In the genomic region with DNA sequence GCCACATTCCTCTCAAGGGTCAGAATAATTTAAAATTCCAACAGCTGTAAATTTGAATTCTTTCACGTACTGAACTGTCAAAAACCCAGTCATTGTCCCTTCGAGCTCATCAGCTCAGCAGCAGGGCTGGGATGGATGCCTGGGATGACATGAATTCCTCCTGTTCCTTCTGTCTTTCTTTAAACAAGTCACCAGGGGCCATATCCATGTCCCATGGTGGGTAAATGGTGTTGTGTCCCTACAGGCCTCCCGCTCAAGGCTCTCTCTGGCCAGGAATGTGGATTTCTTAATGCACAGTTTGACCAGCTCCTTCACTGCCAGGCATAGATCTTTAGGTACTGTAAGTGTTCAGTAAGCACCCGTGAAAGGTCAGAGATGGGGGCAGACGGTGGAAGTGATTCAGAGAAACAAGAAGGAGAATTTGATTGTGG, we compare ENCODE assay signal across 19 cellular contexts. TPM values are rescaled to one million over a fixed set of nuclear protein-coding genes. Genes with fewer than 3 reads are reported as not detected.
DNase-seq lines count a peak whose midpoint lies in the region; ATAC-seq, FAIRE-seq and TF ChIP-seq lines count a peak whose summit lies in the region.
"Had no signal": no experiment of that assay in that cellular context is flagged by ENCODE, and none has a peak within 500 bp of the region (broad histone marks: within the 10 kb centered on the region; RNA-seq: fewer than 3 reads in every experiment).

No MANE protein-coding gene starts in this region.

- H3K79me2 ChIP-seq in endothelial cell of umbilical vein (ENCODE audit: control insufficient read depth, insufficient read depth, low read length) (no peaks in the 10 kb centered on the region), osteoblast (ENCODE audit: insufficient read depth, low read length) (no peaks in the 10 kb centered on the region)

- peak overlapping the region; percentile 55 for H3K9ac ChIP-seq in endothelial cell of umbilical vein (replicated peaks; ENCODE audit: extremely low read depth, insufficient read depth, low read length)

- no peak overlapping the region for H3K27ac ChIP-seq in Panc1 (ENCODE audit: low read length)
- peak overlapping the region; percentile 87 for H3K27ac ChIP-seq in endothelial cell of umbilical vein (ENCODE audit: insufficient read depth, low read depth, low read length)
- H3K27ac ChIP-seq in osteoblast (ENCODE audit: low read depth, low read length) = peak overlapping the region; percentile 50
- no peak overlapping the region for H3K27ac ChIP-seq in substantia nigra (ENCODE audit: low read depth, low read length, poor library complexity, severe bottlenecking)

- POLR2A ChIA-PET in Panc1 (lab: Charles Lee) (no interaction called here), endothelial cell of umbilical vein (lab: Charles Lee) (interaction anchor here (0.8 kb wide), 1 partner anchor 15 kb away, joined by 3 read pairs; no protein-coding TSS in a partner anchor)

- H3K36me3 ChIP-seq in Panc1 (ENCODE audit: control insufficient read depth, insufficient read depth, low read length) = no peaks in the 10 kb centered on the region
- H3K36me3 ChIP-seq in endothelial cell of umbilical vein (ENCODE audit: control insufficient read depth in 2 of 2, extremely low read depth in 1 of 2, insufficient read depth in 2 of 2, low read length in 2 of 2) = no peaks in the 10 kb centered on the region
- peaks cover 6% of the 10 kb centered on the region for H3K36me3 ChIP-seq in osteoblast (ENCODE audit: insufficient read depth, low read length)

- H3K9me1 ChIP-seq in endothelial cell of umbilical vein (replicated peaks; ENCODE audit: control insufficient read depth, extremely low read depth, insufficient read depth, low read length) = no peaks in the 10 kb centered on the region

- peak; percentile 93 for FAIRE-seq in endothelial cell of umbilical vein (lab: Jason Lieb, UNC)

- TF ChIP-seq POLR2A in endothelial cell of umbilical vein (IDR thresholded peaks at IDR 0.05; ENCODE audit: low read depth, low read length) = no peak

- H3K4me1 Mint-ChIP-seq in Calu3 (ENCODE audit: low read depth, unreplicated experiment) (peaks cover 8% of the 10 kb centered on the region), immature natural killer cell (peaks cover 0 to 4% of the 10 kb centered on the region in 2 donors)
- H3K4me1 Mint-ChIP-seq: activated CD8-positive, alpha-beta memory T cell treated with anti-CD3 and anti-CD28 coated beads, Interleukin-2, amount 10 ng/mL, durations not matched to agents 7 days and 5 days had no signal

- H3K36me3 Mint-ChIP-seq in Calu3 (ENCODE audit: insufficient read depth, unreplicated experiment) (no peaks in the 10 kb centered on the region), immature natural killer cell (peaks cover 7 to 9% (median 7%) of the 10 kb centered on the region in 3 donors)

- no peaks in the 10 kb centered on the region for H3K27me3 ChIP-seq in Panc1 (ENCODE audit: control insufficient read depth, insufficient read depth, low read length)
- no peaks in the 10 kb centered on the region for H3K27me3 ChIP-seq in endothelial cell of umbilical vein (ENCODE audit: control insufficient read depth in 2 of 2, insufficient read depth in 2 of 2, low read length in 2 of 2)
- no peaks in the 10 kb centered on the region for H3K27me3 ChIP-seq in osteoblast (ENCODE audit: insufficient read depth, low read length)

- H3K9me3 ChIP-seq in Panc1 (ENCODE audit: control insufficient read depth, insufficient read depth, low read depth, low read length) = no peaks in the 10 kb centered on the region
- no peaks in the 10 kb centered on the region for H3K9me3 ChIP-seq in endothelial cell of umbilical vein (replicated peaks; ENCODE audit: control insufficient read depth, insufficient read depth, low read length)
- no peaks in the 10 kb centered on the region for H3K9me3 ChIP-seq in osteoblast (ENCODE audit: low read depth, low read length)

- H3K4me3 Mint-ChIP-seq in Calu3 (ENCODE audit: low read depth, unreplicated experiment) (peak overlapping the region; percentile 8), immature natural killer cell (no peak overlapping the region)
- H3K4me3 Mint-ChIP-seq: activated CD8-positive, alpha-beta memory T cell treated with anti-CD3 and anti-CD28 coated beads, Interleukin-2, amount 10 ng/mL, durations not matched to agents 7 days and 5 days; CD4-positive, alpha-beta memory T cell had no signal

- peak; percentile 20; the same call in 1 of the 2 replicates for ATAC-seq in Panc1
- ATAC-seq in GM18867 (IDR thresholded peaks at IDR 0.05; ENCODE audit: unreplicated experiment) = no peak
- ATAC-seq: activated CD8-positive, alpha-beta memory T cell treated with anti-CD3 and anti-CD28 coated beads, Interleukin-2, amount 10 ng/mL, durations not matched to agents 7 days and 5 days had no signal

- no peaks in the 10 kb centered on the region for H4K20me1 ChIP-seq in endothelial cell of umbilical vein (replicated peaks; ENCODE audit: control insufficient read depth, extremely low read depth, insufficient read depth, low read length)
- peaks cover 3% of the 10 kb centered on the region for H4K20me1 ChIP-seq in osteoblast (ENCODE audit: insufficient read depth, low read length)

- CTCF ChIA-PET in Calu3 (lab: Charles Lee) = interaction anchor here (0.7 kb wide), 1 partner anchor 17 kb away, joined by 4 read pairs; no protein-coding TSS in a partner anchor
- CTCF ChIA-PET in Panc1 (lab: Charles Lee) = interaction anchor here (0.6 kb wide), 1 partner anchor 156 kb away, joined by 4 read pairs; no protein-coding TSS in a partner anchor
- CTCF ChIA-PET in endothelial cell of umbilical vein (lab: Charles Lee) = interaction anchor here (0.6 to 2.5 kb wide), 8 partner anchors 12 to 575 kb away, joined by 3 to 12 read pairs (median 3); partner anchors contain the start of gene TECPR1

- no peaks in the 10 kb centered on the region for H3K9me3 Mint-ChIP-seq in Calu3 (ENCODE audit: low read depth, unreplicated experiment)
- H3K9me3 Mint-ChIP-seq in immature natural killer cell = no peaks in the 10 kb centered on the region
- H3K9me3 Mint-ChIP-seq: CD4-positive, alpha-beta memory T cell had no signal

- H3K27ac Mint-ChIP-seq in Calu3 (ENCODE audit: unreplicated experiment) (peak overlapping the region; percentile 27), immature natural killer cell (no peak overlapping the region)
- H3K27ac Mint-ChIP-seq: activated CD8-positive, alpha-beta memory T cell treated with anti-CD3 and anti-CD28 coated beads, Interleukin-2, amount 10 ng/mL, durations not matched to agents 7 days and 5 days had no signal

- dilution Hi-C loops in endothelial cell of umbilical vein (cut with MboI; ENCODE audit: extremely low pct_ligation_motif_present, low sequenced_read_pairs) = no loop called here

- DNase-seq in Calu3 = no peak
- DNase-seq in Panc1 (ENCODE audit: low read depth, low spot score) = no peak
- peak; percentile 59 for DNase-seq in endothelial cell of umbilical vein (ENCODE audit: low read depth, low spot score)
- peak; percentile 87 for DNase-seq in osteoblast (ENCODE audit: insufficient read length, low spot score, missing footprints)
- DNase-seq in substantia nigra (lab: John Stamatoyannopoulos, UW) = no peak
- DNase-seq in SHP77 treated with DMSO at 0.1 percent for 48 hours (lab: John Stamatoyannopoulos, UW) = no peak
- no peak for DNase-seq in immature natural killer cell
- DNase-seq: activated CD8-positive, alpha-beta memory T cell treated with anti-CD3 and anti-CD28 coated beads, Interleukin-2, amount 10 ng/mL, durations not matched to agents 7 days and 5 days; CD4-positive, alpha-beta memory T cell; cortex of kidney; Karpas-422; NCI-H2029 treated with DMSO at 0.1 percent for 48 hours; NCI-H82; retina; SHP77; stimulated activated CD4-positive, alpha-beta T cell treated with anti-CD3 and anti-CD28 coated beads, Interleukin-2, amount 100 ng/mL, for 48 hours; stimulated activated naive CD4-positive, alpha-beta T cell had no signal

- H3K27me3 Mint-ChIP-seq in Calu3 (ENCODE audit: unreplicated experiment) = no peaks in the 10 kb centered on the region
- H3K27me3 Mint-ChIP-seq in immature natural killer cell (ENCODE audit: low read depth in 3 of 3) = peaks cover 0 to 1% (median 0%) of the 10 kb centered on the region in 3 donors
- H3K27me3 Mint-ChIP-seq: activated CD8-positive, alpha-beta memory T cell treated with anti-CD3 and anti-CD28 coated beads, Interleukin-2, amount 10 ng/mL, durations not matched to agents 7 days and 5 days; CD4-positive, alpha-beta memory T cell had no signal

- H3K4me3 ChIP-seq in Panc1 (ENCODE audit: low read depth in 2 of 2, low read length in 2 of 2) (no peak overlapping the region), endothelial cell of umbilical vein (replicated peaks in 1 of 3; ENCODE audit: insufficient read depth in 1 of 3, low read depth in 1 of 3, low read length in 3 of 3) (no peak overlapping the region), osteoblast (ENCODE audit: insufficient read depth, low read length) (peak overlapping the region; percentile 33)

- intact Hi-C loops in Calu3 (cut with micrococcal nuclease; ENCODE audit: unreplicated experiment) = no loop called here
- intact Hi-C loops in Panc1 (cut with micrococcal nuclease; ENCODE audit: unreplicated experiment) = no loop called here
- intact Hi-C loops in endothelial cell of umbilical vein (cut with micrococcal nuclease) = loop anchor here (1.0 to 2.0 kb wide), 2 partner anchors 15 kb away; partner anchors contain the start of gene BRI3

- TF ChIP-seq CTCF in Calu3 (IDR thresholded peaks at IDR 0.05; ENCODE audit: unreplicated experiment) (no peak), Panc1 (IDR thresholded peaks at IDR 0.05) (no peak), endothelial cell of umbilical vein (IDR thresholded peaks at IDR 0.05; ENCODE audit: extremely low read depth in 1 of 2, insufficient read depth in 1 of 2, low read depth in 1 of 2, low read length in 2 of 2) (no peak), osteoblast (IDR thresholded peaks at IDR 0.05; ENCODE audit: extremely low read depth, low read depth, low read length) (no peak)

- H3K4me1 ChIP-seq in Panc1 (ENCODE audit: control insufficient read depth, insufficient read depth, low read length) (no peaks in the 10 kb centered on the region), endothelial cell of umbilical vein (ENCODE audit: control insufficient read depth, extremely low read depth, insufficient read depth, low read length) (peaks cover 8% of the 10 kb centered on the region), osteoblast (ENCODE audit: insufficient read depth, low read length) (peaks cover 7% of the 10 kb centered on the region)

- peak overlapping the region; percentile 56 for H2AFZ ChIP-seq in endothelial cell of umbilical vein (ENCODE audit: low read depth, low read length)
- no peak overlapping the region for H2AFZ ChIP-seq in osteoblast (ENCODE audit: low read length)

- in situ Hi-C loops in Panc1 (cut with HindIII; ENCODE audit: low pct_unique_long_range_greater_than_20kb, low sequenced_read_pairs) = no loop called here

- no TSS peak for BruUV-seq in Calu3 (replicated peaks; lab: Mats Ljungman, UMichigan)
- BruUV-seq in Panc1 (replicated peaks; lab: Mats Ljungman, UMichigan) = TSS peak; percentile 47
- BruUV-seq in endothelial cell of umbilical vein (replicated peaks; lab: Mats Ljungman, UMichigan) = no TSS peak

- H3K4me2 ChIP-seq in endothelial cell of umbilical vein (ENCODE audit: insufficient read depth, low read length) (peak overlapping the region; percentile 78), osteoblast (ENCODE audit: insufficient read depth, low read length) (peak overlapping the region; percentile 32)

RNA-seq across cellular contexts. Expression of gene TECPR1, which starts 13.8 kb away (rescaled TPM):
- total RNA-seq in Calu3 (2022) (12.9 and 13.2 TPM in 2 replicates), Panc1 (2021; ENCODE audit: unreplicated experiment) (21.0 TPM), endothelial cell of umbilical vein (84.9 and 97.5 TPM in 2 replicates), osteoblast (20.3 and 22.4 TPM in 2 replicates)
- polyA plus RNA-seq in Panc1 (2012; ENCODE audit: insufficient read length) = 28.9 TPM
- polyA plus RNA-seq in endothelial cell of umbilical vein (11.8 and 12.3 TPM in 2 replicates), immature natural killer cell (10 to 100 TPM in 1 of 3 donors, 1 to 10 TPM in 2; 5.2 to 12.3 (median 6.7) TPM)
- 10.2 and 11.5 TPM in 2 replicates for polyA plus RNA-seq in endothelial cell of umbilical vein (2011; cell fraction: cytosol; rRNA removed)
- 47.5 and 65.1 TPM in 2 replicates for polyA plus RNA-seq in endothelial cell of umbilical vein (2011; cell fraction: nucleus; rRNA removed)
- 30.2 and 32.1 TPM in 2 replicates for polyA plus RNA-seq in endothelial cell of umbilical vein (2012)
- polyA minus RNA-seq in endothelial cell of umbilical vein = 28.8 and 56.2 TPM in 2 replicates
- polyA minus RNA-seq in endothelial cell of umbilical vein (2011; cell fraction: cytosol; rRNA and poly(A)+ RNA removed) = 4.0 TPM
- polyA minus RNA-seq in endothelial cell of umbilical vein (2011; cell fraction: nucleus; rRNA and poly(A)+ RNA removed) = 28.0 and 44.2 TPM in 2 replicates

RNA-seq across cellular contexts. Expression of gene BRI3, which starts 15.6 kb away (rescaled TPM):
- total RNA-seq in Calu3 (2022) (101 and 124 TPM in 2 replicates), Panc1 (2021; ENCODE audit: unreplicated experiment) (344 TPM), endothelial cell of umbilical vein (284 and 317 TPM in 2 replicates), osteoblast (95.9 and 113 TPM in 2 replicates)
- polyA plus RNA-seq in Panc1 (2012; ENCODE audit: insufficient read length) = 404 TPM
- polyA plus RNA-seq in endothelial cell of umbilical vein (214 and 223 TPM in 2 replicates), immature natural killer cell (10 to 100 TPM; 15.8 to 18.3 (median 17.2) TPM)
- 168 and 172 TPM in 2 replicates for polyA plus RNA-seq in endothelial cell of umbilical vein (2011; cell fraction: cytosol; rRNA removed)
- 57.3 and 67.5 TPM in 2 replicates for polyA plus RNA-seq in endothelial cell of umbilical vein (2011; cell fraction: nucleus; rRNA removed)
- polyA plus RNA-seq in endothelial cell of umbilical vein (2012) = 224 and 245 TPM in 2 replicates
- 93.6 and 113 TPM in 2 replicates for polyA minus RNA-seq in endothelial cell of umbilical vein
- polyA minus RNA-seq in endothelial cell of umbilical vein (2011; cell fraction: cytosol; rRNA and poly(A)+ RNA removed) = 39.4 TPM
- polyA minus RNA-seq in endothelial cell of umbilical vein (2011; cell fraction: nucleus; rRNA and poly(A)+ RNA removed) = 41.2 and 44.6 TPM in 2 replicates

RNA-seq across cellular contexts. Expression of gene BHLHA15, which starts 54.6 kb away (rescaled TPM):
- 1.7 and 1.8 TPM in 2 replicates for total RNA-seq in Calu3 (2022)
- 0.26 TPM for total RNA-seq in Panc1 (2021; ENCODE audit: unreplicated experiment)
- polyA plus RNA-seq in Panc1 (2012; ENCODE audit: insufficient read length) = 1.5 TPM
- 1.2 and 1.5 TPM in 2 replicates for total RNA-seq in endothelial cell of umbilical vein
- 0.81 and 1.0 TPM in 2 replicates for polyA plus RNA-seq in endothelial cell of umbilical vein
- polyA plus RNA-seq in endothelial cell of umbilical vein (2011; cell fraction: cytosol; rRNA removed) = 0.12 and 0.48 TPM in 2 replicates
- not detected in 2 replicates for polyA plus RNA-seq in endothelial cell of umbilical vein (2011; cell fraction: nucleus; rRNA removed)
- polyA plus RNA-seq in endothelial cell of umbilical vein (2012) = 0.47 and 0.85 TPM in 2 replicates
- not detected in 2 replicates for polyA minus RNA-seq in endothelial cell of umbilical vein
- not detected for polyA minus RNA-seq in endothelial cell of umbilical vein (2011; cell fraction: cytosol; rRNA and poly(A)+ RNA removed)
- polyA minus RNA-seq in endothelial cell of umbilical vein (2011; cell fraction: nucleus; rRNA and poly(A)+ RNA removed) = 0.96 TPM in 1 of 2 replicates, not detected in the other
- not detected in 2 replicates for total RNA-seq in osteoblast
- not detected for polyA plus RNA-seq in immature natural killer cell
- total RNA-seq: CD4-positive, alpha-beta memory T cell; mononuclear cell had no signal
- polyA plus RNA-seq: CD4-positive, alpha-beta memory T cell had no signal

Comparison
In these comparisons a context has a peak if more than half of its experiments do, and no peak if none do; other contexts are left out.
1. DNase-seq: peak in endothelial cell of umbilical vein (single experiment) and osteoblast (single experiment); none in Calu3 (single experiment), Panc1 (single experiment), substantia nigra (0 of 49), SHP77 treated with DMSO at 0.1 percent for 48 hours (single experiment) and immature natural killer cell (0 of 3).
2. H3K27ac ChIP-seq: peak in endothelial cell of umbilical vein (single experiment) and osteoblast (single experiment); none in Panc1 (single experiment) and substantia nigra (single experiment).